Comparison of ENCODE assay signal across 1 cellular context in genomic region chr17:17028059-17028877, GRCh38.
TF ChIP-seq lines count a peak whose summit lies in the region.

No MANE protein-coding gene starts in this region.

TF ChIP-seq in HepG2, 621 proteins besides CTCF, POLR2A, EP300 and RAD21 (continued from another document and continues in another):
- TF ChIP-seq ARID5B (CRISPR knock-in tag; IDR thresholded peaks at IDR 0.05) (peak; percentile 80), ZNF605 (CRISPR knock-in tag; IDR thresholded peaks at IDR 0.05) (no peak), HMGA1 (CRISPR knock-in tag; conservative IDR thresholded peaks at IDR 0.05) (no peak), ZNF747 (CRISPR knock-in tag; IDR thresholded peaks at IDR 0.05; ENCODE audit: borderline replicate concordance) (peak; percentile 39; the same call in 1 of the 2 replicates), ZNF205 (CRISPR knock-in tag; IDR thresholded peaks at IDR 0.05) (peak; percentile 62; the same call in 1 of the 2 replicates), ZNF660 (CRISPR knock-in tag; IDR thresholded peaks at IDR 0.05; ENCODE audit: borderline replicate concordance, low read depth) (0 out of 2 replicates have a peak, but pooled peaks have one; percentile 57), MYC (CRISPR knock-in tag; IDR thresholded peaks at IDR 0.05; ENCODE audit: borderline replicate concordance) (peak; percentile 97), ZBED4 (CRISPR knock-in tag; IDR thresholded peaks at IDR 0.05; ENCODE audit: borderline replicate concordance) (no peak), ZBTB49 (CRISPR knock-in tag; IDR thresholded peaks at IDR 0.05; ENCODE audit: borderline replicate concordance) (no peak), SMARCE1 (IDR thresholded peaks at IDR 0.05; ENCODE audit: borderline replicate concordance) (no peak), ZNF780A (CRISPR knock-in tag; IDR thresholded peaks at IDR 0.05) (no peak), MTF1 (CRISPR knock-in tag; IDR thresholded peaks at IDR 0.05) (no peak), CREBL2 (CRISPR knock-in tag; IDR thresholded peaks at IDR 0.05; ENCODE audit: borderline replicate concordance) (no peak), FOXO1 (CRISPR knock-in tag; IDR thresholded peaks at IDR 0.05) (peak; percentile 79), CBFB (CRISPR knock-in tag; IDR thresholded peaks at IDR 0.05) (no peak), ZSCAN29 (CRISPR knock-in tag; conservative IDR thresholded peaks at IDR 0.05) (peak; percentile 68; the same call in 1 of the 2 replicates), THAP9 (CRISPR knock-in tag; IDR thresholded peaks at IDR 0.05; ENCODE audit: borderline replicate concordance) (peak; percentile 35; the same call in 1 of the 2 replicates), ZNF7 (CRISPR knock-in tag; IDR thresholded peaks at IDR 0.05) (no peak), MXD4 (CRISPR knock-in tag; IDR thresholded peaks at IDR 0.05) (peak; percentile 73; the same call in 1 of the 2 replicates), ZFP36L1 (CRISPR knock-in tag; IDR thresholded peaks at IDR 0.05) (no peak), MAFK (conservative IDR thresholded peaks at IDR 0.05 in 1 of 2, IDR thresholded peaks at IDR 0.05 in 1 of 2; ENCODE audit: low read length in 2 of 2) (no peak), KDM5B (CRISPR knock-in tag; IDR thresholded peaks at IDR 0.05; ENCODE audit: borderline replicate concordance) (peak; percentile 56; the same call in 1 of the 2 replicates), DDIT3 (CRISPR knock-in tag; IDR thresholded peaks at IDR 0.05) (no peak), SRSF1 (optimal IDR thresholded peaks at IDR 0.05; ENCODE audit: low read depth, low read length) (peak; percentile 36), TBL1XR1 (IDR thresholded peaks at IDR 0.05; ENCODE audit: borderline replicate concordance, low read length, partially characterized antibody) (no peak), MED1 (CRISPR knock-in tag; IDR thresholded peaks at IDR 0.05) (peak; percentile 69), NFE2L2 (IDR thresholded peaks at IDR 0.05; ENCODE audit: low read length) (no peak), GTF2F1 (IDR thresholded peaks at IDR 0.05; ENCODE audit: low read length) (no peak), ZNF296 (CRISPR knock-in tag; conservative IDR thresholded peaks at IDR 0.05) (peak; percentile 97), ZNF407 (CRISPR knock-in tag; IDR thresholded peaks at IDR 0.05; ENCODE audit: not compliant biosample characterization) (no peak), ZNF138 (CRISPR knock-in tag; IDR thresholded peaks at IDR 0.05; ENCODE audit: low read depth) (no peak), ZKSCAN8 (CRISPR knock-in tag; IDR thresholded peaks at IDR 0.05; ENCODE audit: borderline replicate concordance) (0 out of 2 replicates have a peak, but pooled peaks have one; percentile 38), TARDBP (CRISPR knock-in tag; IDR thresholded peaks at IDR 0.05) (peak; percentile 60; the same call in 1 of the 2 replicates), BORCS8-MEF2B (CRISPR knock-in tag; IDR thresholded peaks at IDR 0.05) (0 out of 2 replicates have a peak, but pooled peaks have one; percentile 39), DRAP1 (CRISPR knock-in tag; IDR thresholded peaks at IDR 0.05) (peak; percentile 75), RELA (CRISPR knock-in tag; IDR thresholded peaks at IDR 0.05) (no peak), RCOR2 (CRISPR knock-in tag; IDR thresholded peaks at IDR 0.05) (peak; percentile 48; the same call in 1 of the 2 replicates)
